7 cellular contexts compared by ENCODE assay signal in genomic region chr5:44809215-44809955, GRCh38.
A peak's percentile ranks its signal among the peaks of the same experiment; 100 is the strongest.
DNase-seq lines count a peak whose midpoint lies in the region; ATAC-seq and TF ChIP-seq lines count a peak whose summit lies in the region.

No MANE protein-coding gene starts in this region.

- in situ Hi-C loops in T47D (cut with HindIII; ENCODE audit: low pct_unique_long_range_greater_than_20kb, low sequenced_read_pairs), result no loop called here

- peak; percentile 59 for DNase-seq in NCI-H1092 treated with DMSO at 0.1 percent for 48 hours (lab: John Stamatoyannopoulos, UW)
- DNase-seq in T-helper 22 cell (ENCODE audit: low read depth), result peak; percentile 13
- peak; percentile 29 to 79 for DNase-seq in T47D (ENCODE audit: low read depth in 1 of 2, low spot score in 1 of 2)
- peak; percentile 45 for DNase-seq in inferior parietal cortex (ENCODE audit: extremely low spot score)
- DNase-seq in stimulated activated CD4-positive, alpha-beta T cell treated with anti-CD3 and anti-CD28 coated beads, Interleukin-12 subunit alpha, Interleukin-12 subunit beta, amount 100 ng/mL, for 24 hours (ENCODE audit: low read depth in 2 of 2), result peak; percentile 6 to 31

- TF ChIP-seq POLR2A in GM15510 (IDR thresholded peaks at IDR 0.05; ENCODE audit: borderline replicate concordance, extremely low read depth, insufficient read length), result peak; percentile 31

- peak; percentile 29 for ATAC-seq in HG02623 (IDR thresholded peaks at IDR 0.05; ENCODE audit: unreplicated experiment)

Comparison
In these comparisons a context has a peak if more than half of its experiments do, and no peak if none do; other contexts are left out.
1. Peak in every context shown above with its lines: DNase-seq and ATAC-seq.